Comparison of ENCODE assay signal across 2 cellular contexts in genomic region chr18:55778731-55779460, GRCh38.
TF ChIP-seq lines count a peak whose summit lies in the region.

No MANE protein-coding gene starts in this region.

TF ChIP-seq in liver, 16 proteins besides CTCF, POLR2A, EP300 and RAD21 (continued from another document):
- TF ChIP-seq REST (IDR thresholded peaks at IDR 0.05) (no peak), EGR1 (IDR thresholded peaks at IDR 0.05; ENCODE audit: low read depth in 2 of 2) (no peak), ZBTB33 (IDR thresholded peaks at IDR 0.05) (no peak), NR2F2 (IDR thresholded peaks at IDR 0.05) (no peak)

TF ChIP-seq in HepG2, 621 proteins besides CTCF, POLR2A, EP300 and RAD21 (continued from another document):
- no peak for TF ChIP-seq THAP9 (CRISPR knock-in tag; IDR thresholded peaks at IDR 0.05; ENCODE audit: borderline replicate concordance)
- TF ChIP-seq ZNF841 (CRISPR knock-in tag; IDR thresholded peaks at IDR 0.05; ENCODE audit: borderline replicate concordance), result no peak
- no peak for TF ChIP-seq TAF1 (CRISPR knock-in tag; IDR thresholded peaks at IDR 0.05)
- TF ChIP-seq ZNF761 (CRISPR knock-in tag; conservative IDR thresholded peaks at IDR 0.05), result no peak
- TF ChIP-seq ZNF792 (CRISPR knock-in tag; IDR thresholded peaks at IDR 0.05), result no peak
- no peak for TF ChIP-seq RFX5 (IDR thresholded peaks at IDR 0.05; ENCODE audit: low read depth, low read length)
- TF ChIP-seq MBNL3 (CRISPR knock-in tag; conservative IDR thresholded peaks at IDR 0.05), result no peak
- TF ChIP-seq RNF2 (conservative IDR thresholded peaks at IDR 0.05; ENCODE audit: low read depth), result no peak
- no peak for TF ChIP-seq SAFB2 (CRISPR knock-in tag; IDR thresholded peaks at IDR 0.05; ENCODE audit: borderline replicate concordance, low read depth)
- TF ChIP-seq ZNF746 (CRISPR knock-in tag; IDR thresholded peaks at IDR 0.05), result no peak
- no peak for TF ChIP-seq HIC2 (CRISPR knock-in tag; IDR thresholded peaks at IDR 0.05; ENCODE audit: low read depth)
- no peak for TF ChIP-seq GPBP1L1 (CRISPR knock-in tag; IDR thresholded peaks at IDR 0.05)
- TF ChIP-seq ZNF431 (CRISPR knock-in tag; IDR thresholded peaks at IDR 0.05; ENCODE audit: borderline replicate concordance, low read depth), result no peak
TF ChIP-seq in HepG2: peak in this region for 0.
